Comparison of ENCODE assay signal across 15 cellular contexts in genomic region chrX:49958727-49959126, GRCh38. TPM values are rescaled to one million over a fixed set of nuclear protein-coding genes. Genes with fewer than 3 reads are reported as not detected.
DNase-seq lines count a peak whose midpoint lies in the region; ATAC-seq lines count a peak whose summit lies in the region.
"Had no signal": no experiment of that assay in that cellular context is flagged by ENCODE, and none has a peak within 500 bp of the region (broad histone marks: within the 10 kb centered on the region; RNA-seq: fewer than 3 reads in every experiment).

No MANE protein-coding gene starts in this region.

- POLR2A ChIA-PET in activated CD4-positive, alpha-beta memory T cell treated with anti-CD3 and anti-CD28 coated beads, Interleukin-2, amount 10 ng/mL, durations not matched to agents 7 days and 5 days (lab: Charles Lee) = no interaction called here

- H3K4me1 Mint-ChIP-seq in naive B cell = no peaks in the 10 kb centered on the region
- no peaks in the 10 kb centered on the region for H3K4me1 Mint-ChIP-seq in activated CD4-positive, alpha-beta memory T cell treated with anti-CD3 and anti-CD28 coated beads, Interleukin-2, amount 10 ng/mL, durations not matched to agents 7 days and 5 days

- H3K36me3 Mint-ChIP-seq in naive B cell = no peaks in the 10 kb centered on the region
- H3K36me3 Mint-ChIP-seq in activated CD4-positive, alpha-beta memory T cell treated with anti-CD3 and anti-CD28 coated beads, Interleukin-2, amount 10 ng/mL, durations not matched to agents 7 days and 5 days (ENCODE audit: low read depth) = no peaks in the 10 kb centered on the region

- DNase-seq in OCI-M1 (lab: John Stamatoyannopoulos, UW) (peak; percentile 27), naive B cell (no peak), RKO (ENCODE audit: low spot score) (no peak), NK-92 (lab: John Stamatoyannopoulos, UW; ENCODE audit: unreplicated experiment) (no peak)
- DNase-seq in activated CD4-positive, alpha-beta memory T cell treated with anti-CD3 and anti-CD28 coated beads, Interleukin-2, amount 10 ng/mL, durations not matched to agents 7 days and 5 days = no peak
- DNase-seq: AML-193; Calu3; CD4-positive, alpha-beta T cell; NCI-H187 treated with DMSO at 0.1 percent for 48 hours; NCI-H446 treated with DMSO at 0.1 percent for 48 hours; NCI-H748 treated with DMSO at 0.1 percent for 48 hours; RPMI8226; SW 1271 had no signal

- H3K4me3 Mint-ChIP-seq in naive B cell = no peak overlapping the region
- H3K4me3 Mint-ChIP-seq in activated CD4-positive, alpha-beta memory T cell treated with anti-CD3 and anti-CD28 coated beads, Interleukin-2, amount 10 ng/mL, durations not matched to agents 7 days and 5 days = no peak overlapping the region
- H3K4me3 Mint-ChIP-seq: CD4-positive, alpha-beta T cell had no signal

- H3K27ac Mint-ChIP-seq in naive B cell = peak overlapping the region in 2 of 6 donors; percentile 4 to 5
- no peak overlapping the region for H3K27ac Mint-ChIP-seq in activated CD4-positive, alpha-beta memory T cell treated with anti-CD3 and anti-CD28 coated beads, Interleukin-2, amount 10 ng/mL, durations not matched to agents 7 days and 5 days
- H3K27ac Mint-ChIP-seq: CD4-positive, alpha-beta T cell had no signal

- ATAC-seq in GM18502 (IDR thresholded peaks at IDR 0.05; ENCODE audit: poor library complexity, unreplicated experiment) (peak; percentile 61), GM21723 (IDR thresholded peaks at IDR 0.05; ENCODE audit: unreplicated experiment) (peak; percentile 63), naive B cell (ENCODE audit: low read depth in 2 of 2) (peak; percentile 45 to 56)

- no peaks in the 10 kb centered on the region for H3K27me3 Mint-ChIP-seq in naive B cell
- H3K27me3 Mint-ChIP-seq in activated CD4-positive, alpha-beta memory T cell treated with anti-CD3 and anti-CD28 coated beads, Interleukin-2, amount 10 ng/mL, durations not matched to agents 7 days and 5 days = no peaks in the 10 kb centered on the region
- H3K27me3 Mint-ChIP-seq: CD4-positive, alpha-beta T cell had no signal

- CTCF ChIA-PET in activated CD4-positive, alpha-beta memory T cell treated with anti-CD3 and anti-CD28 coated beads, Interleukin-2, amount 10 ng/mL, durations not matched to agents 7 days and 5 days (lab: Charles Lee) = no interaction called here

- no peaks in the 10 kb centered on the region for H3K9me3 Mint-ChIP-seq in naive B cell
- H3K9me3 Mint-ChIP-seq in activated CD4-positive, alpha-beta memory T cell treated with anti-CD3 and anti-CD28 coated beads, Interleukin-2, amount 10 ng/mL, durations not matched to agents 7 days and 5 days = no peaks in the 10 kb centered on the region
- H3K9me3 Mint-ChIP-seq: CD4-positive, alpha-beta T cell had no signal

RNA-seq across cellular contexts. Expression of gene CLCN5, which starts 36.3 kb away (rescaled TPM):
- 1 to 10 TPM in 2 of 6 donors, under 1 TPM in 3, not detected in 1; 0.62 to 1.4 (median 0.98) TPM for polyA plus RNA-seq in naive B cell (ENCODE audit: low read depth in 6 of 6)
- total RNA-seq in activated CD4-positive, alpha-beta memory T cell treated with anti-CD3 and anti-CD28 coated beads, Interleukin-2, amount 10 ng/mL, durations not matched to agents 7 days and 5 days = 1 to 10 TPM; 3.0 TPM
